Comparison of ENCODE assay signal across 9 cellular contexts in the genomic region with DNA sequence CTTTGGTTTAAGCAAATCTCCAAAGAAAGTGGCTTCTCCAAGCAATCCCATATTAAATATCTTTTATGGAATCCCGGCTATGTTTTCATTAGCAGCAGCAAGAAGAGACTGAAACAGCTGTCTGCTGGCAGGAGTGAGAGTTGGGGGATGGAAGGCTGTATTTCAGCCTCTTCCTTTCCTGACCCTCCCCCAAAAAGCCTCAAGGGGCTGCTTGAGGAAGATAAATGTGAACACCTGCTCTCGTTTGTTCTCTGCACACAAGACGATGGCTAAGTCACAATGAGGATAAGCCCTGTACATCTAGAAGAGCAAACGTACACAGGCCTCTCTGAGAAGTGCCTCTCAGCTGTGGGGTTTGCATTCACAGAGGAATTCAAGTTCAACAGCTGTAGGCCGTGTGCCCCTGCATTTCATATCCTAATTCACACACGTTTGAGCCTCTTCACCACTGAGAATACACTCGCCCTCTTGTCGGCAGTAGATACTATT. TPM values are rescaled to one million over a fixed set of nuclear protein-coding genes. Genes with fewer than 3 reads are reported as not detected.
DNase-seq lines count a peak whose midpoint lies in the region; ATAC-seq and TF ChIP-seq lines count a peak whose summit lies in the region.
"Had no signal": no experiment of that assay in that cellular context is flagged by ENCODE, and none has a peak within 500 bp of the region (broad histone marks: within the 10 kb centered on the region; RNA-seq: fewer than 3 reads in every experiment).

No MANE protein-coding gene starts in this region.

- peak overlapping the region; percentile 88 to 95 for H3K27ac Mint-ChIP-seq in effector memory CD8-positive, alpha-beta T cell

- no peaks in the 10 kb centered on the region for H3K9me3 Mint-ChIP-seq in effector memory CD8-positive, alpha-beta T cell

- TF ChIP-seq POLR2A in ovary (IDR thresholded peaks at IDR 0.05) (no peak), body of pancreas (IDR thresholded peaks at IDR 0.05) (no peak)

- no peaks in the 10 kb centered on the region for H3K9me3 ChIP-seq in ovary
- H3K9me3 ChIP-seq in body of pancreas = no peaks in the 10 kb centered on the region

- no peak for TF ChIP-seq CTCF in ovary (IDR thresholded peaks at IDR 0.05)
- no peak for TF ChIP-seq CTCF in body of pancreas (IDR thresholded peaks at IDR 0.05)

- 10 to 16% (median 12%) methylated on average over 8 of the region's 8 CpGs for WGBS in ovary, 3 donors
- WGBS in body of pancreas, 2 donors = 45 to 69% methylated on average over 8 of the region's 8 CpGs

- H3K4me1 ChIP-seq in ovary (ENCODE audit: insufficient read depth) (peaks cover 3% of the 10 kb centered on the region), body of pancreas (no peaks in the 10 kb centered on the region)

- H3K4me3 Mint-ChIP-seq in effector memory CD8-positive, alpha-beta T cell = peak overlapping the region; percentile 86 to 99

- DNase-seq in DMS153 treated with DMSO at 0.1 percent for 48 hours (lab: John Stamatoyannopoulos, UW; ENCODE audit: unreplicated experiment) = peak; percentile 88
- peak; percentile 31 to 39 for DNase-seq in NCI-H1930 (lab: John Stamatoyannopoulos, UW)
- DNase-seq in effector memory CD8-positive, alpha-beta T cell = no peak
- no peak for DNase-seq in ovary
- DNase-seq in SW 1271 (lab: John Stamatoyannopoulos, UW) = no peak
- DNase-seq in activated effector memory CD4-positive, alpha-beta T cell treated with anti-CD3 and anti-CD28 coated beads, Interleukin-2, amount 50 U/mL, for 16 hours = no peak
- DNase-seq in body of pancreas = no peak

- no peak overlapping the region for H3K27ac ChIP-seq in ovary
- H3K27ac ChIP-seq in body of pancreas = no peak overlapping the region

- ATAC-seq in GM21529 (IDR thresholded peaks at IDR 0.05; ENCODE audit: unreplicated experiment) (peak; percentile 66), body of pancreas (no peak)
- ATAC-seq in effector memory CD8-positive, alpha-beta T cell (replicated peaks) = peak; percentile 30

- H3K4me1 Mint-ChIP-seq in effector memory CD8-positive, alpha-beta T cell (ENCODE audit: low read depth in 2 of 2) = peaks cover 76 to 82% of the 10 kb centered on the region in 2 donors

- no peaks in the 10 kb centered on the region for H3K27me3 Mint-ChIP-seq in effector memory CD8-positive, alpha-beta T cell

- peaks cover 83% of the 10 kb centered on the region for H3K36me3 Mint-ChIP-seq in effector memory CD8-positive, alpha-beta T cell (ENCODE audit: insufficient read depth)

- intact Hi-C loops in ovary (cut with DNase I) = no loop called here
- intact Hi-C loops in body of pancreas (cut with DNase I) = no loop called here

- H3K4me3 ChIP-seq in ovary (no peak overlapping the region), body of pancreas (no peak overlapping the region)

- no peak for TF ChIP-seq EP300 in ovary (IDR thresholded peaks at IDR 0.05)

- H3K36me3 ChIP-seq in ovary (no peaks in the 10 kb centered on the region), body of pancreas (replicated peaks in 1 of 2; ENCODE audit: insufficient read depth in 1 of 2, low read depth in 2 of 2) (no peaks in the 10 kb centered on the region)

- H3K27me3 ChIP-seq in ovary (no peaks in the 10 kb centered on the region), body of pancreas (no peaks in the 10 kb centered on the region)

RNA-seq across cellular contexts. Expression of gene RIPOR2, which starts 16.3 kb away (rescaled TPM):
- total RNA-seq in ovary = 10 to 100 TPM in 1 of 7 donors, 1 to 10 TPM in 6; 1.1 to 14.4 (median 4.5) TPM
- polyA plus RNA-seq in ovary = 1 to 10 TPM; 3.6 to 8.1 TPM
- total RNA-seq in body of pancreas = 1 to 10 TPM; 1.3 to 1.6 TPM
- total RNA-seq: pulmonary artery endothelial cell had no signal

Comparison
In these comparisons a context has a peak if more than half of its experiments do, and no peak if none do; other contexts are left out.
1. DNase-seq: peak in DMS153 treated with DMSO at 0.1 percent for 48 hours (single experiment) and NCI-H1930 (2 of 2); none in effector memory CD8-positive, alpha-beta T cell (0 of 3), ovary (0 of 5), SW 1271 (0 of 2), activated effector memory CD4-positive, alpha-beta T cell treated with anti-CD3 and anti-CD28 coated beads, Interleukin-2, amount 50 U/mL, for 16 hours (single experiment) and body of pancreas (0 of 4).